ENCODE assay signal across 7 cellular contexts in genomic region chr10:48144229-48144628, GRCh38.
A peak's percentile ranks its signal among the peaks of the same experiment; 100 is the strongest.
DNase-seq lines count a peak whose midpoint lies in the region; ATAC-seq and TF ChIP-seq lines count a peak whose summit lies in the region.
"Not testable (repeated sequence)": the region's sequence is repeated elsewhere in the genome, so short reads cannot be mapped to it uniquely, and the experiment has no call there.

No MANE protein-coding gene starts in this region.

- H3K79me1 ChIP-seq in IMR-90 (ENCODE audit: low read depth in 1 of 2, low read length in 2 of 2) = not testable (repeated sequence)

- not testable (repeated sequence) for H4K20me1 ChIP-seq in IMR-90 (ENCODE audit: insufficient read depth, low read length)

- H3K9me3 ChIP-seq in IMR-90 (ENCODE audit: control insufficient read depth, insufficient read depth, low read length); RWPE2 (ENCODE audit: severe bottlenecking); aorta (ENCODE audit: control insufficient read depth, low read length): not testable (repeated sequence)

- intact Hi-C loops in IMR-90 (cut with micrococcal nuclease); activated CD8-positive, alpha-beta T cell treated with anti-CD3 and anti-CD28 coated beads for 36 hours (cut with micrococcal nuclease); aorta (cut with DNase I): not testable (repeated sequence)

- H3K9me3 Mint-ChIP-seq in activated CD8-positive, alpha-beta T cell treated with anti-CD3 and anti-CD28 coated beads for 36 hours; activated T-helper 17 cell treated with anti-CD3 and anti-CD28 coated beads, Interleukin-2, amount 50 U/mL, for 72 hours; stimulated activated effector memory CD8-positive, alpha-beta T cell treated with anti-CD3 and anti-CD28 coated beads, Interleukin-12 subunit alpha, Interleukin-12 subunit beta, amount 100 ng/mL, for 72 hours: not testable (repeated sequence)

- TF ChIP-seq RAD21 in IMR-90 (IDR thresholded peaks at IDR 0.05; ENCODE audit: low read length) = not testable (repeated sequence)

- H4K5ac ChIP-seq in IMR-90 (ENCODE audit: low read depth, low read length) = not testable (repeated sequence)

- not testable (repeated sequence) for H3K27me3 Mint-ChIP-seq in activated CD8-positive, alpha-beta T cell treated with anti-CD3 and anti-CD28 coated beads for 36 hours; activated T-helper 17 cell treated with anti-CD3 and anti-CD28 coated beads, Interleukin-2, amount 50 U/mL, for 72 hours

- not testable (repeated sequence) for TF ChIP-seq CTCF in IMR-90 (conservative IDR thresholded peaks at IDR 0.05; ENCODE audit: low read depth, low read length); RWPE2 (IDR thresholded peaks at IDR 0.05; ENCODE audit: poor library complexity, severe bottlenecking); activated CD8-positive, alpha-beta T cell treated with anti-CD3 and anti-CD28 coated beads for 36 hours (IDR thresholded peaks at IDR 0.05); foreskin keratinocyte (conservative IDR thresholded peaks at IDR 0.05)

- CTCF ChIA-PET in IMR-90 (lab: Yijun Ruan, JAX); activated CD8-positive, alpha-beta T cell treated with anti-CD3 and anti-CD28 coated beads for 36 hours (lab: Charles Lee): not testable (repeated sequence)

- not testable (repeated sequence) for H3K4me3 ChIP-seq in IMR-90 (ENCODE audit: insufficient read depth, low read depth, low read length); RWPE2 (ENCODE audit: severe bottlenecking); aorta (ENCODE audit: low read length in 2 of 2)

- ATAC-seq in IMR-90 (ENCODE audit: low read depth) = peak; percentile 56
- peak; percentile 49; the same call in 2 of the 3 replicates for ATAC-seq in RWPE2 (ENCODE audit: low read depth)
- ATAC-seq in activated CD8-positive, alpha-beta T cell treated with anti-CD3 and anti-CD28 coated beads for 36 hours = peak; percentile 64
- ATAC-seq in activated T-helper 17 cell treated with anti-CD3 and anti-CD28 coated beads, Interleukin-2, amount 50 U/mL, for 72 hours (replicated peaks) = peak; percentile 47
- ATAC-seq in foreskin keratinocyte = peak; percentile 67
- peak; percentile 31 for ATAC-seq in stimulated activated effector memory CD8-positive, alpha-beta T cell treated with anti-CD3 and anti-CD28 coated beads, Interleukin-12 subunit alpha, Interleukin-12 subunit beta, amount 100 ng/mL, for 72 hours
- peak; percentile 39 for ATAC-seq in aorta (ENCODE audit: low FRiP score)

- not testable (repeated sequence) for H2BK120ac ChIP-seq in IMR-90 (ENCODE audit: low read depth, low read length)

- not testable (repeated sequence) for H3K4me1 Mint-ChIP-seq in activated CD8-positive, alpha-beta T cell treated with anti-CD3 and anti-CD28 coated beads for 36 hours (ENCODE audit: low read depth); activated T-helper 17 cell treated with anti-CD3 and anti-CD28 coated beads, Interleukin-2, amount 50 U/mL, for 72 hours; stimulated activated effector memory CD8-positive, alpha-beta T cell treated with anti-CD3 and anti-CD28 coated beads, Interleukin-12 subunit alpha, Interleukin-12 subunit beta, amount 100 ng/mL, for 72 hours

- DNase-seq in IMR-90; RWPE2 (ENCODE audit: low spot score); activated CD8-positive, alpha-beta T cell treated with anti-CD3 and anti-CD28 coated beads for 36 hours; foreskin keratinocyte; stimulated activated effector memory CD8-positive, alpha-beta T cell treated with anti-CD3 and anti-CD28 coated beads, Interleukin-12 subunit alpha, Interleukin-12 subunit beta, amount 100 ng/mL, for 72 hours (ENCODE audit: low spot score in 2 of 2); aorta: not testable (repeated sequence)

- not testable (repeated sequence) for H3K56ac ChIP-seq in IMR-90 (ENCODE audit: extremely low read depth, insufficient read depth, low read length)

- not testable (repeated sequence) for H2BK15ac ChIP-seq in IMR-90 (ENCODE audit: low read depth, low read length)

- not testable (repeated sequence) for H3K27ac ChIP-seq in IMR-90 (ENCODE audit: insufficient read depth, low read length); RWPE2 (ENCODE audit: poor library complexity, severe bottlenecking); foreskin keratinocyte; aorta (ENCODE audit: low read depth in 1 of 2, low read length in 2 of 2)

- H3K36me3 Mint-ChIP-seq in activated CD8-positive, alpha-beta T cell treated with anti-CD3 and anti-CD28 coated beads for 36 hours (ENCODE audit: low read depth); activated T-helper 17 cell treated with anti-CD3 and anti-CD28 coated beads, Interleukin-2, amount 50 U/mL, for 72 hours (ENCODE audit: low read depth); stimulated activated effector memory CD8-positive, alpha-beta T cell treated with anti-CD3 and anti-CD28 coated beads, Interleukin-12 subunit alpha, Interleukin-12 subunit beta, amount 100 ng/mL, for 72 hours: not testable (repeated sequence)

- BruUV-seq in IMR-90 (replicated peaks; lab: Mats Ljungman, UMichigan) = not testable (repeated sequence)

- no CpG with 5 or more reads among the region's 5 CpGs for WGBS in IMR-90 (ENCODE audit: extremely low coverage in 2 of 2, insufficient read length in 1 of 2), 2 experiments
- no CpG with 5 or more reads among the region's 5 CpGs for WGBS in aorta, 2 donors

- H3K27ac Mint-ChIP-seq in activated CD8-positive, alpha-beta T cell treated with anti-CD3 and anti-CD28 coated beads for 36 hours; activated T-helper 17 cell treated with anti-CD3 and anti-CD28 coated beads, Interleukin-2, amount 50 U/mL, for 72 hours; stimulated activated effector memory CD8-positive, alpha-beta T cell treated with anti-CD3 and anti-CD28 coated beads, Interleukin-12 subunit alpha, Interleukin-12 subunit beta, amount 100 ng/mL, for 72 hours: not testable (repeated sequence)

- H2BK5ac ChIP-seq in IMR-90 (ENCODE audit: low read depth, low read length, poor library complexity, severe bottlenecking) = not testable (repeated sequence)

- H3K9ac ChIP-seq in IMR-90 (ENCODE audit: low read depth, low read length) = not testable (repeated sequence)

- not testable (repeated sequence) for H4K91ac ChIP-seq in IMR-90 (ENCODE audit: insufficient read depth, low read depth, low read length)

- not testable (repeated sequence) for TF ChIP-seq POLR2A in IMR-90 (IDR thresholded peaks at IDR 0.05; ENCODE audit: low read depth, low read length)

- not testable (repeated sequence) for H3K4me1 ChIP-seq in IMR-90 (ENCODE audit: control insufficient read depth, insufficient read depth, low read length); RWPE2 (ENCODE audit: insufficient read depth, poor library complexity, severe bottlenecking); foreskin keratinocyte; aorta (ENCODE audit: control insufficient read depth in 1 of 2, insufficient read depth in 2 of 2, low read length in 2 of 2)

- not testable (repeated sequence) for H3K14ac ChIP-seq in IMR-90 (replicated peaks; ENCODE audit: low read depth, low read length)

- not testable (repeated sequence) for H3K4me3 Mint-ChIP-seq in activated CD8-positive, alpha-beta T cell treated with anti-CD3 and anti-CD28 coated beads for 36 hours; activated T-helper 17 cell treated with anti-CD3 and anti-CD28 coated beads, Interleukin-2, amount 50 U/mL, for 72 hours; stimulated activated effector memory CD8-positive, alpha-beta T cell treated with anti-CD3 and anti-CD28 coated beads, Interleukin-12 subunit alpha, Interleukin-12 subunit beta, amount 100 ng/mL, for 72 hours

- not testable (repeated sequence) for H2BK20ac ChIP-seq in IMR-90 (ENCODE audit: low read depth, low read length)

- H2AK9ac ChIP-seq in IMR-90 (replicated peaks; ENCODE audit: low read depth, low read length, poor library complexity) = not testable (repeated sequence)

- not testable (repeated sequence) for H3K27me3 ChIP-seq in IMR-90 (ENCODE audit: control insufficient read depth, insufficient read depth, low read length); RWPE2 (ENCODE audit: insufficient read depth, poor library complexity, severe bottlenecking); foreskin keratinocyte; aorta (ENCODE audit: control insufficient read depth in 1 of 2, insufficient read depth in 2 of 2, low read length in 1 of 2)

- in situ Hi-C loops in IMR-90 (cut with MboI; ENCODE audit: low sequenced_read_pairs) = not testable (repeated sequence)

- not testable (repeated sequence) for H3K23ac ChIP-seq in IMR-90 (ENCODE audit: low read depth, low read length)

- H4K8ac ChIP-seq in IMR-90 (ENCODE audit: low read depth in 2 of 2, low read length in 2 of 2) = not testable (repeated sequence)

- not testable (repeated sequence) for H3K4me2 ChIP-seq in IMR-90 (ENCODE audit: low read depth, low read length)

- not testable (repeated sequence) for H3K4ac ChIP-seq in IMR-90 (ENCODE audit: low read depth, low read length)

- not testable (repeated sequence) for H3K18ac ChIP-seq in IMR-90 (ENCODE audit: low read depth, low read length)

- dilution Hi-C loops in IMR-90 (cut with HindIII; ENCODE audit: low sequenced_read_pairs, unreplicated experiment) = not testable (repeated sequence)

- POLR2A ChIA-PET in IMR-90 (lab: Charles Lee; ENCODE audit: unreplicated experiment); activated CD8-positive, alpha-beta T cell treated with anti-CD3 and anti-CD28 coated beads for 36 hours (lab: Charles Lee): not testable (repeated sequence)

- H2AFZ ChIP-seq in IMR-90 (replicated peaks; ENCODE audit: low read length, poor library complexity) = not testable (repeated sequence)

- H3K9me1 ChIP-seq in IMR-90 (ENCODE audit: insufficient read depth, low read length) = not testable (repeated sequence)

- H3K36me3 ChIP-seq in IMR-90 (ENCODE audit: control insufficient read depth, insufficient read depth, low read length); RWPE2 (ENCODE audit: low read depth); aorta (ENCODE audit: control insufficient read depth in 1 of 2, insufficient read depth in 2 of 2, low read length in 1 of 2): not testable (repeated sequence)

- not testable (repeated sequence) for H2AK5ac ChIP-seq in IMR-90 (ENCODE audit: low read depth, low read length)
